Comparison of ENCODE assay signal across 11 cellular contexts in the genomic region with DNA sequence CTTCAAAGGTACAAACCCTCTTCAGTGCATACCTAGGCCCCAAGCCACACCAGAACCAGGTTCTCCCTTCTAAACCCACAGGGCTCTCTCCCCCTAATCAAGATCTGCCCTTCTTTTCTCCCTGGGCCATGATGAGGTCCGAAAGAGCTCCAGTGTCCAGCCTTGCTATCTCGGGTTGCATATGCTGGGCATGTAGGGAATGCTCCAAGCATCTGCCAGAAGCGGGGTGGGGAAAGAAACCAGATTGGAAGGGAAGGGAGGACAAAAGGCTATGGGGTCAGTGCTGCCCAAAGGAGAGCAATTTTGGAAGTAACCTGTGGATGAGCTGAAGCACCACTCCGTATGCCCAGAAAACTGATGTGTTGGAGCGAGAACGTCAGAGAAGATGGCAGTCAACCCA. TPM values are rescaled to one million over a fixed set of nuclear protein-coding genes. Genes with fewer than 3 reads are reported as not detected.
DNase-seq lines count a peak whose midpoint lies in the region; ATAC-seq and TF ChIP-seq lines count a peak whose summit lies in the region.
"Had no signal": no experiment of that assay in that cellular context is flagged by ENCODE, and none has a peak within 500 bp of the region (broad histone marks: within the 10 kb centered on the region; RNA-seq: fewer than 3 reads in every experiment).

No MANE protein-coding gene starts in this region.

- POLR2A ChIA-PET in naive thymus-derived CD8-positive, alpha-beta T cell (lab: Charles Lee), result interaction anchor here (0.8 to 5.6 kb wide), 3 partner anchors 9 to 29 kb away, joined by 3 to 89 read pairs (median 4); a partner anchor contains a TSS

- H3K79me2 ChIP-seq in GM23338 (replicated peaks; ENCODE audit: insufficient read depth), result peaks cover 67% of the 10 kb centered on the region

- H3K4me2 ChIP-seq in BLaER1 treated with 17β-estradiol and CSF1 and Interleukin-3, amounts not matched to agents 10 nM and 100 nM, result peak overlapping the region; percentile 88 to 99 (median 96)
- 0 out of 2 replicates have a peak overlapping the region, but pooled peaks have one; percentile 26 for H3K4me2 ChIP-seq in GM23338

- peaks cover 24% of the 10 kb centered on the region for H3F3A ChIP-seq in GM23338 (replicated peaks; ENCODE audit: low read depth)

- peaks cover 0 to 60% (median 35%) of the 10 kb centered on the region in 11 experiments; a peak in 17 of 22 replicates for H4K20me1 ChIP-seq in BLaER1 treated with 17β-estradiol and CSF1 and Interleukin-3, amounts not matched to agents 10 nM and 100 nM
- peaks cover 26% of the 10 kb centered on the region for H4K20me1 ChIP-seq in GM23338 (replicated peaks; ENCODE audit: insufficient read depth)

- ATAC-seq in GM23338 (no peak), HG02571 (IDR thresholded peaks at IDR 0.05; ENCODE audit: unreplicated experiment) (no peak), HG03342 (IDR thresholded peaks at IDR 0.05; ENCODE audit: unreplicated experiment) (no peak)
- no peak for ATAC-seq in naive thymus-derived CD8-positive, alpha-beta T cell
- ATAC-seq: lower lobe of right lung had no signal

- H3K4me3 Mint-ChIP-seq in GM23338, result peak overlapping the region; percentile 91; the same call in 2 of the 3 replicates
- peak overlapping the region; percentile 93 for H3K4me3 Mint-ChIP-seq in activated naive CD8-positive, alpha-beta T cell
- H3K4me3 Mint-ChIP-seq in naive thymus-derived CD8-positive, alpha-beta T cell, result peak overlapping the region; percentile 51 to 96 (median 92)

- H3K4me1 ChIP-seq in BLaER1 treated with 17β-estradiol and CSF1 and Interleukin-3, amounts not matched to agents 10 nM and 100 nM, result peaks cover 25 to 40% (median 32%) of the 10 kb centered on the region in 10 experiments
- peaks cover 23% of the 10 kb centered on the region for H3K4me1 ChIP-seq in GM23338 (ENCODE audit: insufficient read depth)

- no peak overlapping the region for H2AFZ ChIP-seq in GM23338

- H3K9me3 Mint-ChIP-seq in GM23338, result peaks cover 3% of the 10 kb centered on the region; the same call in 2 of the 3 replicates
- no peaks in the 10 kb centered on the region for H3K9me3 Mint-ChIP-seq in activated naive CD8-positive, alpha-beta T cell (ENCODE audit: low read depth)
- H3K9me3 Mint-ChIP-seq in naive thymus-derived CD8-positive, alpha-beta T cell, result no peaks in the 10 kb centered on the region

- H3K36me3 ChIP-seq in BLaER1 treated with 17β-estradiol and CSF1 and Interleukin-3, amounts not matched to agents 10 nM and 100 nM, result peaks cover 34 to 58% (median 43%) of the 10 kb centered on the region in 11 experiments
- H3K36me3 ChIP-seq in GM23338 (ENCODE audit: insufficient read depth), result peaks cover 9% of the 10 kb centered on the region; the same call in 1 of the 2 replicates

- peaks cover 40% of the 10 kb centered on the region for H3K36me3 Mint-ChIP-seq in GM23338 (ENCODE audit: low read depth)
- peaks cover 7% of the 10 kb centered on the region for H3K36me3 Mint-ChIP-seq in activated naive CD8-positive, alpha-beta T cell
- peaks cover 0 to 36% (median 3%) of the 10 kb centered on the region in 3 donors for H3K36me3 Mint-ChIP-seq in naive thymus-derived CD8-positive, alpha-beta T cell

- TF ChIP-seq CTCF in GM23338 (conservative IDR thresholded peaks at IDR 0.05; ENCODE audit: low read depth in 2 of 2), result no peak

- peaks cover 40% of the 10 kb centered on the region for H3K4me1 Mint-ChIP-seq in GM23338
- peaks cover 40% of the 10 kb centered on the region for H3K4me1 Mint-ChIP-seq in activated naive CD8-positive, alpha-beta T cell (ENCODE audit: low read depth)
- peaks cover 21 to 53% (median 50%) of the 10 kb centered on the region in 4 donors for H3K4me1 Mint-ChIP-seq in naive thymus-derived CD8-positive, alpha-beta T cell

- H3K27ac ChIP-seq in BLaER1 treated with 17β-estradiol and CSF1 and Interleukin-3, amounts not matched to agents 10 nM and 100 nM, result peak overlapping the region in 10 of 11 experiments; percentile 90 to 99 (median 96); a peak in 19 of 22 replicates
- no peak overlapping the region for H3K27ac ChIP-seq in GM23338 (ENCODE audit: low read depth)
- H3K27ac ChIP-seq: lower lobe of right lung had no signal

- H3K27me3 ChIP-seq in BLaER1 treated with 17β-estradiol and CSF1 and Interleukin-3, amounts not matched to agents 10 nM and 100 nM, result no peaks in the 10 kb centered on the region
- no peaks in the 10 kb centered on the region for H3K27me3 ChIP-seq in GM23338 (ENCODE audit: insufficient read depth)
- H3K27me3 ChIP-seq: Peyer's patch had no signal

- H3K9ac ChIP-seq in BLaER1 treated with 17β-estradiol and CSF1 and Interleukin-3, amounts not matched to agents 10 nM and 100 nM, result peak overlapping the region; percentile 86 to 98 (median 96)

- no peaks in the 10 kb centered on the region for H3K9me3 ChIP-seq in BLaER1 treated with 17β-estradiol and CSF1 and Interleukin-3, amounts not matched to agents 10 nM and 100 nM (replicated peaks in 1 of 11)
- H3K9me3 ChIP-seq: lower lobe of right lung, Peyer's patch had no signal

- DNase-seq in GM23338 (ENCODE audit: low spot score) (no peak), CD1c-positive myeloid dendritic cell (ENCODE audit: extremely low spot score) (no peak), G401 (ENCODE audit: low spot score) (no peak)
- DNase-seq in naive thymus-derived CD8-positive, alpha-beta T cell, result peak in 1 of 10 donors; percentile 11
- DNase-seq: HCEC 1CT, lower lobe of right lung, Peyer's patch had no signal

- H3K4me3 ChIP-seq in BLaER1 treated with 17β-estradiol and CSF1 and Interleukin-3, amounts not matched to agents 10 nM and 100 nM, result peak overlapping the region; percentile 88 to 98 (median 96)
- no peak overlapping the region for H3K4me3 ChIP-seq in GM23338

- H3K9me2 ChIP-seq in GM23338 (ENCODE audit: insufficient read depth), result no peaks in the 10 kb centered on the region

- H3K27ac Mint-ChIP-seq in GM23338, result peak overlapping the region; percentile 49; the same call in 1 of the 2 replicates
- peak overlapping the region; percentile 73 for H3K27ac Mint-ChIP-seq in activated naive CD8-positive, alpha-beta T cell
- peak overlapping the region in 8 of 10 donors; percentile 4 to 89 (median 64) for H3K27ac Mint-ChIP-seq in naive thymus-derived CD8-positive, alpha-beta T cell

- peaks cover 10% of the 10 kb centered on the region for H3K27me3 Mint-ChIP-seq in GM23338 (ENCODE audit: insufficient read depth, low read depth, poor library complexity)
- H3K27me3 Mint-ChIP-seq in activated naive CD8-positive, alpha-beta T cell, result no peaks in the 10 kb centered on the region
- no peaks in the 10 kb centered on the region for H3K27me3 Mint-ChIP-seq in naive thymus-derived CD8-positive, alpha-beta T cell

- in situ Hi-C loops in G401 (cut with HindIII; ENCODE audit: low sequenced_read_pairs), result no loop called here

TF ChIP-seq in GM23338, 12 proteins besides CTCF, POLR2A, EP300 and RAD21 (continues in another document):
- TF ChIP-seq EZH2phosphoT487 (IDR thresholded peaks at IDR 0.05; ENCODE audit: unreplicated experiment), result no peak
- TF ChIP-seq ZNF114 (CRISPR knock-in tag; IDR thresholded peaks at IDR 0.05), result no peak

RNA-seq across cellular contexts. Expression of a gene that starts 2.3 kb away (rescaled TPM):
- total RNA-seq in GM23338 (2014; rRNA removed; shearing (Covaris generic)), result 93.4 and 109 TPM in 2 replicates
- polyA plus RNA-seq in GM23338 (2016; fragmentation: Nextera tagmentation; extraction: Ambion mirVana), result 48.1 and 55.2 TPM in 2 replicates
- total RNA-seq in naive thymus-derived CD8-positive, alpha-beta T cell, result 100 to 1,000 TPM; 138 to 142 TPM
- polyA plus RNA-seq in naive thymus-derived CD8-positive, alpha-beta T cell, result 10 to 100 TPM; 33.6 to 42.3 (median 39.7) TPM
- 18.3 and 26.8 TPM in 2 replicates for total RNA-seq in G401 (2014; rRNA removed; shearing (Covaris generic))

RNA-seq across cellular contexts. Expression of a gene that starts 2.8 kb away (rescaled TPM):
- 23.2 and 41.4 TPM in 2 replicates for total RNA-seq in GM23338 (2014; rRNA removed; shearing (Covaris generic))
- 38.3 and 40.9 TPM in 2 replicates for polyA plus RNA-seq in GM23338 (2016; fragmentation: Nextera tagmentation; extraction: Ambion mirVana)
- 10 to 100 TPM; 35.1 to 36.1 TPM for total RNA-seq in naive thymus-derived CD8-positive, alpha-beta T cell
- 10 to 100 TPM; 55.5 to 94.0 (median 70.8) TPM for polyA plus RNA-seq in naive thymus-derived CD8-positive, alpha-beta T cell
- 74.1 and 95.6 TPM in 2 replicates for total RNA-seq in G401 (2014; rRNA removed; shearing (Covaris generic))

RNA-seq across cellular contexts. Expression of a gene that starts 7.0 kb away (rescaled TPM):
- total RNA-seq in GM23338 (2014; rRNA removed; shearing (Covaris generic)), result 88.8 and 128 TPM in 2 replicates
- 497 and 520 TPM in 2 replicates for polyA plus RNA-seq in GM23338 (2016; fragmentation: Nextera tagmentation; extraction: Ambion mirVana)
- total RNA-seq in naive thymus-derived CD8-positive, alpha-beta T cell, result 100 to 1,000 TPM; 268 to 280 TPM
- 100 to 1,000 TPM; 799 to 964 (median 817) TPM for polyA plus RNA-seq in naive thymus-derived CD8-positive, alpha-beta T cell
- 227 and 249 TPM in 2 replicates for total RNA-seq in G401 (2014; rRNA removed; shearing (Covaris generic))

RNA-seq across cellular contexts. Expression of a gene that starts 10.0 kb away (rescaled TPM):
- total RNA-seq in GM23338 (2014; rRNA removed; shearing (Covaris generic)), result 33.2 and 51.0 TPM in 2 replicates
- polyA plus RNA-seq in GM23338 (2016; fragmentation: Nextera tagmentation; extraction: Ambion mirVana), result 35.4 and 36.6 TPM in 2 replicates
- total RNA-seq in naive thymus-derived CD8-positive, alpha-beta T cell, result 10 to 100 TPM; 49.9 to 53.9 TPM
- 10 to 100 TPM; 18.1 to 35.7 (median 22.2) TPM for polyA plus RNA-seq in naive thymus-derived CD8-positive, alpha-beta T cell
- total RNA-seq in G401 (2014; rRNA removed; shearing (Covaris generic)), result 113 and 121 TPM in 2 replicates

RNA-seq across cellular contexts. Expression of a gene that starts 13.1 kb away (rescaled TPM):
- 111 and 117 TPM in 2 replicates for total RNA-seq in GM23338 (2014; rRNA removed; shearing (Covaris generic))
- 46.1 and 50.7 TPM in 2 replicates for polyA plus RNA-seq in GM23338 (2016; fragmentation: Nextera tagmentation; extraction: Ambion mirVana)
- total RNA-seq in naive thymus-derived CD8-positive, alpha-beta T cell, result 1 to 10 TPM; 4.2 to 7.4 TPM
- polyA plus RNA-seq in naive thymus-derived CD8-positive, alpha-beta T cell, result 1 to 10 TPM; 5.7 to 8.6 (median 7.1) TPM
- 0.17 and 3.5 TPM in 2 replicates for total RNA-seq in G401 (2014; rRNA removed; shearing (Covaris generic))
